Comparison of ENCODE assay signal across 8 cellular contexts in genomic region chr11:105034494-105035261, GRCh38. TPM values are rescaled to one million over a fixed set of nuclear protein-coding genes. Genes with fewer than 3 reads are reported as not detected.
DNase-seq lines count a peak whose midpoint lies in the region; ATAC-seq and TF ChIP-seq lines count a peak whose summit lies in the region.
"Not testable (repeated sequence)": the region's sequence is repeated elsewhere in the genome, so short reads cannot be mapped to it uniquely, and the experiment has no call there.

Gene CASP1, minus strand, starts transcription at chr11:105035144. Its CDS starts 31 bp downstream, at chr11:105035113.

- H3K27ac ChIP-seq in BLaER1, result peak within 1 kb of the TSS; percentile 56; the same call in 1 of the 2 replicates
- peak within 1 kb of the TSS; percentile 68 to 74 for H3K27ac ChIP-seq in liver (ENCODE audit: low read depth in 1 of 2, low read length in 2 of 2)

- DNase-seq in NAMALWA (ENCODE audit: low spot score) (peak; percentile 65), dermis blood vessel endothelial cell (peak; percentile 65), smooth muscle cell of the brain vasculature (ENCODE audit: low read depth, low spot score) (peak; percentile 20)
- DNase-seq in activated CD8-positive, alpha-beta memory T cell treated with anti-CD3 and anti-CD28 coated beads for 24 hours, result peak; percentile 64

- 10% methylated on average over 3 of the region's 3 CpGs for whole genome bisulfite sequencing in liver

- not testable (repeated sequence) for H3K36me3 ChIP-seq in BLaER1
- H3K36me3 ChIP-seq in liver (ENCODE audit: control insufficient read depth in 4 of 4, insufficient read depth in 3 of 4, low read depth in 1 of 4, low read length in 3 of 4), result peaks cover 0 to 14% (median 5%) of the 10 kb centered on the region in 4 donors

- H3K4me1 ChIP-seq in BLaER1, result not testable (repeated sequence)
- peaks cover 0 to 18% (median 9%) of the 10 kb centered on the region in 4 donors for H3K4me1 ChIP-seq in liver (ENCODE audit: control insufficient read depth in 4 of 4, insufficient read depth in 4 of 4, low read length in 3 of 4)

- H4K20me1 ChIP-seq in BLaER1, result not testable (repeated sequence)

- H3K4me3 ChIP-seq in BLaER1, result not testable (repeated sequence)
- peak within 1 kb of the TSS; percentile 48 to 67 (median 50) for H3K4me3 ChIP-seq in liver (ENCODE audit: low read depth in 1 of 3, low read length in 3 of 3)

- TF ChIP-seq CTCF in liver (IDR thresholded peaks at IDR 0.05; ENCODE audit: low read depth, low read length, missing input control), result not testable (repeated sequence)

- H3K9ac ChIP-seq in BLaER1 (peak within 1 kb of the TSS; percentile 47; the same call in 1 of the 2 replicates), liver (ENCODE audit: low read depth in 1 of 2, low read length in 2 of 2) (peak within 1 kb of the TSS; percentile 58 to 81)

- H3K4me2 ChIP-seq in BLaER1, result peak within 1 kb of the TSS; percentile 56

- peaks cover 18% of the 10 kb centered on the region for H3K9me3 ChIP-seq in BLaER1
- H3K9me3 ChIP-seq in liver (ENCODE audit: control insufficient read depth in 4 of 4, low read length in 3 of 4), result not testable (repeated sequence)

- H3K27me3 ChIP-seq in BLaER1; liver (ENCODE audit: control insufficient read depth in 4 of 4, insufficient read depth in 4 of 4, low read length in 3 of 4): not testable (repeated sequence)

- peak; percentile 36 to 54 for TF ChIP-seq RAD21 in liver (IDR thresholded peaks at IDR 0.05)

- ATAC-seq in GM19328 (IDR thresholded peaks at IDR 0.05; ENCODE audit: unreplicated experiment), result peak; percentile 92
- peak; percentile 90 for ATAC-seq in HG02981 (IDR thresholded peaks at IDR 0.05; ENCODE audit: unreplicated experiment)

TF ChIP-seq in liver, 16 proteins besides CTCF, POLR2A, EP300 and RAD21:
- peak in 1 of 2 donors; percentile 42 for TF ChIP-seq JUND (IDR thresholded peaks at IDR 0.05)
- TF ChIP-seq TAF1 (conservative IDR thresholded peaks at IDR 0.05), result peak; percentile 64
- TF ChIP-seq MAX (IDR thresholded peaks at IDR 0.05), result peak; percentile 58
- peak; percentile 24 for TF ChIP-seq SP1 (IDR thresholded peaks at IDR 0.05)
- peak; percentile 79 for TF ChIP-seq YY1 (IDR thresholded peaks at IDR 0.05)
- TF ChIP-seq RXRA (IDR thresholded peaks at IDR 0.05), result peak in 1 of 2 donors; percentile 31

RNA-seq across cellular contexts. Expression of gene CASP1, which starts in this region (rescaled TPM):
- total RNA-seq in dermis blood vessel endothelial cell (32.8 and 41.1 TPM in 2 replicates), liver (10 to 100 TPM in 1 of 2 donors, 1 to 10 TPM in 1; 8.5 to 15.2 TPM)
- 1 to 10 TPM; 6.9 to 8.7 TPM for polyA plus RNA-seq in liver
